Comparison of ENCODE assay signal across 23 cellular contexts in genomic region chr17:4843451-4843850, GRCh38. TPM values are rescaled to one million over a fixed set of nuclear protein-coding genes. Genes with fewer than 3 reads are reported as not detected.
"Had no signal": no experiment of that assay in that cellular context is flagged by ENCODE, and none has a peak within 500 bp of the region (broad histone marks: within the 10 kb centered on the region; RNA-seq: fewer than 3 reads in every experiment).

No MANE protein-coding gene starts in this region.

- ATAC-seq: activated naive CD4-positive, alpha-beta T cell treated with anti-CD3 and anti-CD28 coated beads, Interleukin-2, amount 50 U/mL, for 72 hours; activated T-cell treated with anti-CD3 and anti-CD28 coated beads, Interleukin-2, amount 50 U/mL, for 72 hours; naive thymus-derived CD8-positive, alpha-beta T cell; sciatic nerve; stimulated activated effector memory CD8-positive, alpha-beta T cell treated with anti-CD3 and anti-CD28 coated beads, Interleukin-12 subunit alpha, Interleukin-12 subunit beta, amount 100 ng/mL, for 72 hours had no signal

- H3K27me3 ChIP-seq: cardiac muscle cell, hepatocyte, stomach had no signal

- H3K4me3 Mint-ChIP-seq: activated T-cell treated with anti-CD3 and anti-CD28 coated beads, Interleukin-2, amount 50 U/mL, for 72 hours; naive thymus-derived CD8-positive, alpha-beta T cell; stimulated activated effector memory CD8-positive, alpha-beta T cell treated with anti-CD3 and anti-CD28 coated beads, Interleukin-12 subunit alpha, Interleukin-12 subunit beta, amount 100 ng/mL, for 72 hours; type B pancreatic cell had no signal

- H3K9me3 Mint-ChIP-seq: activated naive CD4-positive, alpha-beta T cell treated with anti-CD3 and anti-CD28 coated beads, Interleukin-2, amount 50 U/mL, for 72 hours; activated T-cell treated with anti-CD3 and anti-CD28 coated beads, Interleukin-2, amount 50 U/mL, for 72 hours; naive thymus-derived CD8-positive, alpha-beta T cell; stimulated activated effector memory CD8-positive, alpha-beta T cell treated with anti-CD3 and anti-CD28 coated beads, Interleukin-12 subunit alpha, Interleukin-12 subunit beta, amount 100 ng/mL, for 72 hours; type B pancreatic cell had no signal

- H3K9me3 ChIP-seq: stomach had no signal

- DNase-seq: activated CD4-positive, alpha-beta T cell treated with anti-CD3 and anti-CD28 coated beads for 1 hour; activated CD8-positive, alpha-beta memory T cell treated with anti-CD3 and anti-CD28 coated beads for 24 hours; activated gamma-delta T cell; activated T-cell treated with anti-CD3 and anti-CD28 coated beads, Interleukin-2, amount 50 U/mL, for 72 hours; foreskin fibroblast; naive thymus-derived CD8-positive, alpha-beta T cell; stimulated activated CD4-positive, alpha-beta T cell treated with anti-CD3 and anti-CD28 coated beads, Interleukin-4, amount 100 ng/mL, for 24 hours; stomach; T1000; WERI-Rb-1 had no signal

- H3K27ac Mint-ChIP-seq: activated T-cell treated with anti-CD3 and anti-CD28 coated beads, Interleukin-2, amount 50 U/mL, for 72 hours; stimulated activated effector memory CD8-positive, alpha-beta T cell treated with anti-CD3 and anti-CD28 coated beads, Interleukin-12 subunit alpha, Interleukin-12 subunit beta, amount 100 ng/mL, for 72 hours had no signal

- H3K4me3 ChIP-seq: cardiac muscle cell, hepatocyte, smooth muscle cell, stomach had no signal

- H3K36me3 ChIP-seq: cardiac muscle cell had no signal

- H3K27ac ChIP-seq: cardiac muscle cell, epithelial cell of prostate, hepatocyte, parathyroid adenoma, WERI-Rb-1 had no signal

- H3K27me3 Mint-ChIP-seq: naive thymus-derived CD8-positive, alpha-beta T cell; type B pancreatic cell had no signal

RNA-seq across cellular contexts. Expression of gene GLTPD2, which starts 54.7 kb away (rescaled TPM):
- total RNA-seq: activated naive CD4-positive, alpha-beta T cell treated with anti-CD3 and anti-CD28 coated beads, Interleukin-2, amount 50 U/mL, for 72 hours; activated T-cell treated with anti-CD3 and anti-CD28 coated beads, Interleukin-2, amount 50 U/mL, for 72 hours; cardiac muscle cell; chondrocyte; dermis microvascular lymphatic vessel endothelial cell; mesenteric fat pad; naive thymus-derived CD8-positive, alpha-beta T cell; sciatic nerve; smooth muscle cell; stomach; temporal lobe had no signal
